In genomic region chr22:19432092-19432844, GRCh38 we compare ENCODE assay signal across 8 cellular contexts. TPM values are rescaled to one million over a fixed set of nuclear protein-coding genes. Genes with fewer than 3 reads are reported as not detected.
DNase-seq lines count a peak whose midpoint lies in the region; ATAC-seq and TF ChIP-seq lines count a peak whose summit lies in the region.

Gene MRPL40, plus strand, starts transcription at chr22:19432545. Its CDS starts 10 bp downstream, at chr22:19432555.

- peak within 1 kb of the TSS; percentile 94 for H3K27ac Mint-ChIP-seq in T-helper 17 cell

- H3K4me1 Mint-ChIP-seq in T-helper 17 cell, result peaks cover 28% of the 10 kb centered on the region

- peak in 2 of 4 experiments; percentile 41 to 44 for TF ChIP-seq CTCF in uterus (IDR thresholded peaks at IDR 0.05)

- no peaks in the 10 kb centered on the region for H3K27me3 ChIP-seq in uterus

- peak; percentile 73 for ATAC-seq in HG02852 (IDR thresholded peaks at IDR 0.05; ENCODE audit: unreplicated experiment)
- peak; percentile 82 for ATAC-seq in T-helper 17 cell
- ATAC-seq in left ventricle myocardium superior, result peak; percentile 97

- H3K4me3 Mint-ChIP-seq in T-helper 17 cell, result peak within 1 kb of the TSS; percentile 94

- H3K4me3 ChIP-seq in uterus, result peak within 1 kb of the TSS; percentile 81 to 90

- H3K27ac ChIP-seq in uterus, result peak within 1 kb of the TSS; percentile 89 to 94

- H3K9me3 ChIP-seq in T-helper 17 cell (ENCODE audit: control insufficient read depth, low read length, poor library complexity, severe bottlenecking), result no peaks in the 10 kb centered on the region
- H3K9me3 ChIP-seq in uterus, result no peaks in the 10 kb centered on the region

- peak; percentile 91 for DNase-seq in NCI-H146 (lab: John Stamatoyannopoulos, UW)
- peak; percentile 71 to 75 (median 74) for DNase-seq in T-helper 17 cell
- DNase-seq in amygdala (lab: John Stamatoyannopoulos, UW), result peak in 55 of 56 donors; percentile 71 to 97 (median 91)
- DNase-seq in left ventricle myocardium superior, result peak; percentile 97
- peak; percentile 95 for DNase-seq in putamen (ENCODE audit: low spot score)
- peak; percentile 88 to 94 for DNase-seq in uterus

- H3K36me3 Mint-ChIP-seq in T-helper 17 cell (ENCODE audit: low read depth), result peaks cover under 1% of the 10 kb centered on the region

- no peaks in the 10 kb centered on the region for H3K36me3 ChIP-seq in uterus

- peaks cover 12 to 18% of the 10 kb centered on the region in 2 donors for H3K4me1 ChIP-seq in uterus

- peak; percentile 98 for TF ChIP-seq POLR2A in GM15510 (IDR thresholded peaks at IDR 0.05; ENCODE audit: borderline replicate concordance, extremely low read depth, insufficient read length)
- peak; percentile 45 to 85 for TF ChIP-seq POLR2A in uterus (IDR thresholded peaks at IDR 0.05)

- intact Hi-C loops in left ventricle myocardium superior (cut with micrococcal nuclease), result no loop called here
- intact Hi-C loops in uterus (cut with DNase I; ENCODE audit: low total_unique reads), result no loop called here

- H3K27me3 Mint-ChIP-seq in T-helper 17 cell, result no peaks in the 10 kb centered on the region

RNA-seq across cellular contexts. Expression of gene MRPL40, which starts in this region (rescaled TPM):
- total RNA-seq in T-helper 17 cell, result 10 to 100 TPM; 10.2 to 11.1 TPM
- 52.7 TPM for total RNA-seq in left ventricle myocardium superior
- total RNA-seq in uterus, result 10 to 100 TPM in 3 of 4 donors, 1 to 10 TPM in 1; 5.0 to 20.4 (median 12.3) TPM

Comparison
In these comparisons a context has a peak if more than half of its experiments do, and no peak if none do; other contexts are left out.
1. Peak in every context shown above with its lines: DNase-seq, ATAC-seq, H3K4me3 ChIP-seq and H3K27ac ChIP-seq.